8 cellular contexts compared by ENCODE assay signal in genomic region chr11:94740083-94740974, GRCh38.
DNase-seq lines count a peak whose midpoint lies in the region; ATAC-seq and TF ChIP-seq lines count a peak whose summit lies in the region.

No MANE protein-coding gene starts in this region.

- no peaks in the 10 kb centered on the region for H3K36me3 Mint-ChIP-seq in activated naive CD4-positive, alpha-beta T cell treated with anti-CD3 and anti-CD28 coated beads, Interleukin-2, amount 50 U/mL, for 24 hours
- no peaks in the 10 kb centered on the region for H3K36me3 Mint-ChIP-seq in stimulated activated naive B cell treated with anti-CD40 and anti-IgM and Interleukin-4, amounts not matched to agents 10 μg/mL and 1 μg/mL and 100 μg/mL, for 72 hours

- H3K4me3 Mint-ChIP-seq in activated naive CD4-positive, alpha-beta T cell treated with anti-CD3 and anti-CD28 coated beads, Interleukin-2, amount 50 U/mL, for 24 hours = peak overlapping the region; percentile 75
- H3K4me3 Mint-ChIP-seq in stimulated activated naive B cell treated with anti-CD40 and anti-IgM and Interleukin-4, amounts not matched to agents 10 μg/mL and 1 μg/mL and 100 μg/mL, for 72 hours = peak overlapping the region in 1 of 2 donors; percentile 80

- peaks cover 14% of the 10 kb centered on the region for H3K4me1 Mint-ChIP-seq in activated naive CD4-positive, alpha-beta T cell treated with anti-CD3 and anti-CD28 coated beads, Interleukin-2, amount 50 U/mL, for 24 hours
- peaks cover 7 to 13% of the 10 kb centered on the region in 2 donors for H3K4me1 Mint-ChIP-seq in stimulated activated naive B cell treated with anti-CD40 and anti-IgM and Interleukin-4, amounts not matched to agents 10 μg/mL and 1 μg/mL and 100 μg/mL, for 72 hours

- peak overlapping the region; percentile 50 to 51 for H3K4me3 ChIP-seq in cardiac fibroblast (replicated peaks in 1 of 2; ENCODE audit: low read depth in 2 of 2, low read length in 2 of 2)

- no peak for DNase-seq in activated naive CD4-positive, alpha-beta T cell treated with anti-CD3 and anti-CD28 coated beads, Interleukin-2, amount 50 U/mL, for 16 hours
- DNase-seq in NCI-H446 treated with DMSO at 0.1 percent for 48 hours (lab: John Stamatoyannopoulos, UW) = peak; percentile 58
- DNase-seq in cardiac fibroblast (ENCODE audit: low read depth in 2 of 2) = peak; percentile 23 to 25
- peak; percentile 91 for DNase-seq in left kidney (ENCODE audit: low read depth, low spot score)
- DNase-seq in stimulated activated naive B cell treated with anti-CD40 and anti-IgM and Interleukin-4, amounts not matched to agents 10 μg/mL and 1 μg/mL and 100 μg/mL, for 72 hours = no peak
- DNase-seq in SKM-1 (lab: John Stamatoyannopoulos, UW; ENCODE audit: unreplicated experiment) = no peak
- DNase-seq in NCI-H524 treated with DMSO at 0.1 percent for 48 hours (lab: John Stamatoyannopoulos, UW) = no peak

- no peak for TF ChIP-seq CTCF in cardiac fibroblast (IDR thresholded peaks at IDR 0.05; ENCODE audit: low read depth, low read length)

- ATAC-seq in stimulated activated naive B cell treated with anti-CD40 and anti-IgM and Interleukin-4, amounts not matched to agents 10 μg/mL and 1 μg/mL and 100 μg/mL, for 72 hours (replicated peaks) = peak; percentile 53 to 56

- peaks cover 31% of the 10 kb centered on the region for H3K27me3 Mint-ChIP-seq in activated naive CD4-positive, alpha-beta T cell treated with anti-CD3 and anti-CD28 coated beads, Interleukin-2, amount 50 U/mL, for 24 hours
- H3K27me3 Mint-ChIP-seq in stimulated activated naive B cell treated with anti-CD40 and anti-IgM and Interleukin-4, amounts not matched to agents 10 μg/mL and 1 μg/mL and 100 μg/mL, for 72 hours = peaks cover 25 to 28% of the 10 kb centered on the region in 2 donors

- no peaks in the 10 kb centered on the region for H3K9me3 Mint-ChIP-seq in activated naive CD4-positive, alpha-beta T cell treated with anti-CD3 and anti-CD28 coated beads, Interleukin-2, amount 50 U/mL, for 24 hours
- no peaks in the 10 kb centered on the region for H3K9me3 Mint-ChIP-seq in stimulated activated naive B cell treated with anti-CD40 and anti-IgM and Interleukin-4, amounts not matched to agents 10 μg/mL and 1 μg/mL and 100 μg/mL, for 72 hours

- no peak overlapping the region for H3K27ac Mint-ChIP-seq in activated naive CD4-positive, alpha-beta T cell treated with anti-CD3 and anti-CD28 coated beads, Interleukin-2, amount 50 U/mL, for 24 hours
- peak overlapping the region; percentile 53 for H3K27ac Mint-ChIP-seq in stimulated activated naive B cell treated with anti-CD40 and anti-IgM and Interleukin-4, amounts not matched to agents 10 μg/mL and 1 μg/mL and 100 μg/mL, for 72 hours

Comparison
In these comparisons a context has a peak if more than half of its experiments do, and no peak if none do; other contexts are left out.
1. DNase-seq: peak in NCI-H446 treated with DMSO at 0.1 percent for 48 hours (single experiment), cardiac fibroblast (2 of 2) and left kidney (single experiment); none in activated naive CD4-positive, alpha-beta T cell treated with anti-CD3 and anti-CD28 coated beads, Interleukin-2, amount 50 U/mL, for 16 hours (single experiment), stimulated activated naive B cell treated with anti-CD40 and anti-IgM and Interleukin-4, amounts not matched to agents 10 μg/mL and 1 μg/mL and 100 μg/mL, for 72 hours (single experiment), SKM-1 (single experiment) and NCI-H524 treated with DMSO at 0.1 percent for 48 hours (single experiment).